In genomic region chr13:44364601-44365000, GRCh38 we compare ENCODE assay signal across 13 cellular contexts. TPM values are rescaled to one million over a fixed set of nuclear protein-coding genes. Genes with fewer than 3 reads are reported as not detected.
DNase-seq lines count a peak whose midpoint lies in the region; ATAC-seq, FAIRE-seq and TF ChIP-seq lines count a peak whose summit lies in the region.
"Had no signal": no experiment of that assay in that cellular context is flagged by ENCODE, and none has a peak within 500 bp of the region (broad histone marks: within the 10 kb centered on the region; RNA-seq: fewer than 3 reads in every experiment).

No MANE protein-coding gene starts in this region.

- intact Hi-C loops in Right ventricle myocardium superior (cut with DNase I) (no loop called here), colonic mucosa (cut with DNase I) (no loop called here), pancreas (cut with DNase I) (no loop called here), gastrocnemius medialis (cut with DNase I; ENCODE audit: low total_unique reads) (no loop called here)

- H3K4me3 ChIP-seq in right atrium auricular region (no peak overlapping the region), colonic mucosa (no peak overlapping the region), kidney epithelial cell (ENCODE audit: low read depth, low read length) (no peak overlapping the region), pancreas (no peak overlapping the region), gastrocnemius medialis (no peak overlapping the region)
- H3K4me3 ChIP-seq: lower lobe of right lung had no signal

- H3K4me1 ChIP-seq in right atrium auricular region = peaks cover 0 to 11% of the 10 kb centered on the region in 2 donors
- H3K4me1 ChIP-seq in colonic mucosa = peaks cover 6% of the 10 kb centered on the region
- no peaks in the 10 kb centered on the region for H3K4me1 ChIP-seq in pancreas
- no peaks in the 10 kb centered on the region for H3K4me1 ChIP-seq in gastrocnemius medialis
- H3K4me1 ChIP-seq: lower lobe of right lung had no signal

- no peak for TF ChIP-seq POLR2A in gastrocnemius medialis (IDR thresholded peaks at IDR 0.05)

- in situ Hi-C loops in gastrocnemius medialis (cut with MboI; ENCODE audit: low sequenced_read_pairs in 4 of 4) = no loop called here

- FAIRE-seq in pancreas (lab: Jason Lieb, UNC) = no peak

- H3K36me3 ChIP-seq in right atrium auricular region (no peaks in the 10 kb centered on the region), colonic mucosa (no peaks in the 10 kb centered on the region), kidney epithelial cell (ENCODE audit: control insufficient read depth, insufficient read depth, low read length) (no peaks in the 10 kb centered on the region), pancreas (no peaks in the 10 kb centered on the region), gastrocnemius medialis (no peaks in the 10 kb centered on the region)
- H3K36me3 ChIP-seq: lower lobe of right lung had no signal

- DNase-seq in Right ventricle myocardium superior (no peak), right atrium auricular region (ENCODE audit: low spot score) (no peak), colonic mucosa (no peak), kidney epithelial cell (ENCODE audit: low read depth) (peak; percentile 59), pancreas (no peak), SIG-M5 treated with dmso at 0.1 percent for 504 hours (lab: John Stamatoyannopoulos, UW; ENCODE audit: unreplicated experiment) (no peak), NCI-H1105 treated with DMSO at 0.1 percent for 48 hours (lab: John Stamatoyannopoulos, UW) (no peak), gastrocnemius medialis (no peak)
- DNase-seq: activated gamma-delta T cell; effector CD8-positive, alpha-beta T cell; lower lobe of right lung; OCI-M1 had no signal

- H3K9me3 ChIP-seq in right atrium auricular region (no peaks in the 10 kb centered on the region), colonic mucosa (no peaks in the 10 kb centered on the region), pancreas (no peaks in the 10 kb centered on the region), gastrocnemius medialis (no peaks in the 10 kb centered on the region)
- H3K9me3 ChIP-seq: lower lobe of right lung had no signal

- no peak for TF ChIP-seq CTCF in right atrium auricular region (IDR thresholded peaks at IDR 0.05)
- no peak for TF ChIP-seq CTCF in colonic mucosa (IDR thresholded peaks at IDR 0.05)
- no peak for TF ChIP-seq CTCF in kidney epithelial cell (IDR thresholded peaks at IDR 0.05; ENCODE audit: insufficient read depth, low read length, poor library complexity, severe bottlenecking)
- TF ChIP-seq CTCF in pancreas (IDR thresholded peaks at IDR 0.05) = no peak
- TF ChIP-seq CTCF in gastrocnemius medialis (IDR thresholded peaks at IDR 0.05 in 4 of 5, conservative IDR thresholded peaks at IDR 0.05 in 1 of 5) = no peak

- peak; percentile 7 for ATAC-seq in Right ventricle myocardium superior (ENCODE audit: poor library complexity)
- no peak for ATAC-seq in pancreas
- no peak for ATAC-seq in gastrocnemius medialis
- ATAC-seq: lower lobe of right lung had no signal

- H3K27ac ChIP-seq in right atrium auricular region (peak overlapping the region in 1 of 2 donors; percentile 34), colonic mucosa (peak overlapping the region; percentile 6), pancreas (no peak overlapping the region), gastrocnemius medialis (no peak overlapping the region)
- H3K27ac ChIP-seq: lower lobe of right lung had no signal

- H3K27me3 ChIP-seq in right atrium auricular region (no peaks in the 10 kb centered on the region), colonic mucosa (no peaks in the 10 kb centered on the region), kidney epithelial cell (ENCODE audit: control insufficient read depth, insufficient read depth, low read length) (no peaks in the 10 kb centered on the region), pancreas (no peaks in the 10 kb centered on the region), gastrocnemius medialis (no peaks in the 10 kb centered on the region)

- WGBS in pancreas, 2 donors = 86 to 87% methylated on average over 4 of the region's 4 CpGs

- no peak overlapping the region for H3K9ac ChIP-seq in colonic mucosa (ENCODE audit: low read depth in 2 of 2, low read length in 2 of 2)

RNA-seq across cellular contexts. Expression of gene SERP2, which starts 9.0 kb away (rescaled TPM):
- 12.4 TPM for total RNA-seq in Right ventricle myocardium superior
- 10 to 100 TPM; 15.4 to 17.7 TPM for total RNA-seq in right atrium auricular region
- total RNA-seq in colonic mucosa = 1 to 10 TPM; 1.6 to 2.7 TPM
- total RNA-seq in kidney epithelial cell = 5.1 and 9.7 TPM in 2 replicates
- 1 to 10 TPM; 1.2 to 2.7 (median 1.6) TPM for total RNA-seq in pancreas
- polyA plus RNA-seq in pancreas = 10 to 100 TPM in 1 of 2 donors, 1 to 10 TPM in 1; 3.3 to 13.8 TPM
- total RNA-seq in gastrocnemius medialis = 1 to 10 TPM in 3 of 4 donors, under 1 TPM in 1; 0.76 to 3.7 (median 1.7) TPM
- polyA plus RNA-seq: IgD-negative memory B cell had no signal
